In genomic region chr12:80659512-80660094, GRCh38 we compare ENCODE assay signal across 35 cellular contexts. TPM values are rescaled to one million over a fixed set of nuclear protein-coding genes. Genes with fewer than 3 reads are reported as not detected.
"Had no signal": no experiment of that assay in that cellular context is flagged by ENCODE, and none has a peak within 500 bp of the region (broad histone marks: within the 10 kb centered on the region; RNA-seq: fewer than 3 reads in every experiment).

No MANE protein-coding gene starts in this region.

- ATAC-seq: activated CD4-positive, CD25-positive, alpha-beta regulatory T cell treated with anti-CD3 and anti-CD28 coated beads, Interleukin-2, amount 50 U/mL, for 24 hours; activated CD8-positive, alpha-beta T cell treated with anti-CD3 and anti-CD28 coated beads for 36 hours; activated T-cell treated with anti-CD3 and anti-CD28 coated beads, Interleukin-2, amount 50 U/mL, for 4 hours; activated T-helper 17 cell treated with anti-CD3 and anti-CD28 coated beads, Interleukin-2, amount 50 U/mL, for 72 hours; gastroesophageal sphincter; T-helper 17 cell had no signal

- H3K4me1 ChIP-seq: breast epithelium, colonic mucosa, esophagus squamous epithelium had no signal

- H3K9me3 ChIP-seq: breast epithelium, colonic mucosa, esophagus squamous epithelium, gastroesophageal sphincter had no signal

- DNase-seq: activated B cell treated with CpG ODN at 0.5 μM for 24 hours; activated CD4-positive, alpha-beta T cell treated with anti-CD3 and anti-CD28 coated beads for 48 hours; activated CD4-positive, alpha-beta T cell treated with anti-CD3 and anti-CD28 coated beads, Interleukin-2, amount 50 U/mL, for 1 hour; activated CD4-positive, alpha-beta T cell treated with anti-CD3 and anti-CD28 coated beads, Interleukin-2, amount 50 U/mL, for 48 hours; activated CD8-positive, alpha-beta memory T cell treated with anti-CD3 and anti-CD28 coated beads for 24 hours; activated CD8-positive, alpha-beta T cell treated with anti-CD3 and anti-CD28 coated beads for 36 hours; activated effector memory CD4-positive, alpha-beta T cell treated with Interleukin-2 at 50 U/mL for 16 hours; activated gamma-delta T cell treated with Interleukin-2 at 50 U/mL for 16 hours; activated naive CD4-positive, alpha-beta T cell treated with anti-CD3 and anti-CD28 coated beads, Interleukin-2, amount 50 U/mL, for 16 hours; activated naive CD4-positive, alpha-beta T cell treated with Interleukin-2 at 50 U/mL for 16 hours; activated T-cell treated with anti-CD3 and anti-CD28 coated beads, Interleukin-2, amount 50 U/mL, for 4 hours; amygdala; aorta; central memory CD4-positive, alpha-beta T cell; cerebellar nuclear complex; colonic mucosa; effector CD8-positive, alpha-beta T cell; esophagus squamous epithelium; foreskin melanocyte; head of caudate nucleus; T-helper 1 cell; T-helper 17 cell; T1000; WERI-Rb-1 had no signal

- H3K4me3 ChIP-seq: breast epithelium, cardiac muscle cell, colonic mucosa, esophagus squamous epithelium, gastroesophageal sphincter had no signal

- H3K27ac ChIP-seq: breast epithelium, cardiac muscle cell, colonic mucosa, epithelial cell of prostate, esophagus squamous epithelium, gastroesophageal sphincter, WERI-Rb-1 had no signal

- H3K36me3 ChIP-seq: breast epithelium, cardiac muscle cell, colonic mucosa, esophagus squamous epithelium, gastroesophageal sphincter, WERI-Rb-1 had no signal

- H3K27me3 ChIP-seq: breast epithelium, cardiac muscle cell, colonic mucosa, esophagus squamous epithelium, gastroesophageal sphincter had no signal

RNA-seq across cellular contexts. Expression of gene MYF6, which starts 47.8 kb away (rescaled TPM):
- total RNA-seq: activated B cell treated with CpG ODN at 0.5 μM for 24 hours; activated CD8-positive, alpha-beta T cell treated with anti-CD3 and anti-CD28 coated beads for 36 hours; activated T-cell treated with anti-CD3 and anti-CD28 coated beads, Interleukin-2, amount 50 U/mL, for 4 hours; activated T-helper 17 cell treated with anti-CD3 and anti-CD28 coated beads, Interleukin-2, amount 50 U/mL, for 72 hours; aorta; breast epithelium; cardiac muscle cell; colonic mucosa; dermis microvascular lymphatic vessel endothelial cell; endothelial cell of umbilical vein; gastroesophageal sphincter; glomerular endothelial cell; T-helper 17 cell had no signal
- polyA plus RNA-seq: aorta, cardiac muscle cell, endothelial cell of umbilical vein, esophagus had no signal

RNA-seq across cellular contexts. Expression of gene MYF5, which starts 57.1 kb away (rescaled TPM):
- total RNA-seq: activated B cell treated with CpG ODN at 0.5 μM for 24 hours; activated CD8-positive, alpha-beta T cell treated with anti-CD3 and anti-CD28 coated beads for 36 hours; activated T-cell treated with anti-CD3 and anti-CD28 coated beads, Interleukin-2, amount 50 U/mL, for 4 hours; activated T-helper 17 cell treated with anti-CD3 and anti-CD28 coated beads, Interleukin-2, amount 50 U/mL, for 72 hours; aorta; breast epithelium; cardiac muscle cell; colonic mucosa; dermis microvascular lymphatic vessel endothelial cell; endothelial cell of umbilical vein; esophagus squamous epithelium; gastroesophageal sphincter; glomerular endothelial cell; T-helper 17 cell had no signal
- polyA plus RNA-seq: adipose tissue, aorta, cardiac muscle cell, endothelial cell of umbilical vein, esophagus had no signal
